ENCODE assay signal across 8 cellular contexts in genomic region chr6:32969685-32970412, GRCh38. TPM values are rescaled to one million over a fixed set of nuclear protein-coding genes. Genes with fewer than 3 reads are reported as not detected.
DNase-seq lines count a peak whose midpoint lies in the region; ATAC-seq lines count a peak whose summit lies in the region.

No MANE protein-coding gene starts in this region.

- H3K9me3 Mint-ChIP-seq in T-helper 1 cell treated with Interleukin-12 subunit alpha and Interleukin-12 subunit beta and Interleukin-4 antibody, amounts not matched to agents 30 μg/mL and 1 μg/mL, for 36 hours = no peaks in the 10 kb centered on the region

- ATAC-seq in sciatic nerve = peak; percentile 25
- ATAC-seq in HG02870 (IDR thresholded peaks at IDR 0.05; ENCODE audit: unreplicated experiment) = no peak

- H3K9ac ChIP-seq in ES-I3 (ENCODE audit: low read depth, low read length) = peak overlapping the region; percentile 98

- H3K36me3 ChIP-seq in ES-I3 (ENCODE audit: insufficient read depth, low read length) = peaks cover 19% of the 10 kb centered on the region

- peak overlapping the region; percentile 93 for H3K4me3 Mint-ChIP-seq in T-helper 1 cell treated with Interleukin-12 subunit alpha and Interleukin-12 subunit beta and Interleukin-4 antibody, amounts not matched to agents 30 μg/mL and 1 μg/mL, for 36 hours

- DNase-seq in NCI-H1092 (lab: John Stamatoyannopoulos, UW) (peak; percentile 44), anterior cingulate cortex (lab: John Stamatoyannopoulos, UW) (peak in 53 of 58 donors; percentile 38 to 85 (median 68)), hippocampal formation (lab: John Stamatoyannopoulos, UW) (peak; percentile 78 to 85), sciatic nerve (ENCODE audit: low spot score) (peak; percentile 88), cerebellar nuclear complex (lab: John Stamatoyannopoulos, UW) (no peak)

- H3K4me1 ChIP-seq in ES-I3 (ENCODE audit: insufficient read depth, low read length) = peaks cover 6% of the 10 kb centered on the region

- peak overlapping the region; percentile 87 for H3K27ac Mint-ChIP-seq in T-helper 1 cell treated with Interleukin-12 subunit alpha and Interleukin-12 subunit beta and Interleukin-4 antibody, amounts not matched to agents 30 μg/mL and 1 μg/mL, for 36 hours

- H3K36me3 Mint-ChIP-seq in T-helper 1 cell treated with Interleukin-12 subunit alpha and Interleukin-12 subunit beta and Interleukin-4 antibody, amounts not matched to agents 30 μg/mL and 1 μg/mL, for 36 hours (ENCODE audit: low read depth) = peaks cover 50% of the 10 kb centered on the region

- H3K27me3 Mint-ChIP-seq in T-helper 1 cell treated with Interleukin-12 subunit alpha and Interleukin-12 subunit beta and Interleukin-4 antibody, amounts not matched to agents 30 μg/mL and 1 μg/mL, for 36 hours (ENCODE audit: low read depth) = no peaks in the 10 kb centered on the region

- peaks cover 24% of the 10 kb centered on the region for H3K4me1 Mint-ChIP-seq in T-helper 1 cell treated with Interleukin-12 subunit alpha and Interleukin-12 subunit beta and Interleukin-4 antibody, amounts not matched to agents 30 μg/mL and 1 μg/mL, for 36 hours (ENCODE audit: low read depth)

- intact Hi-C loops in sciatic nerve (cut with DNase I) = no loop called here

- H3K9me3 ChIP-seq in ES-I3 (ENCODE audit: control insufficient read depth, insufficient read depth, low read length) = no peaks in the 10 kb centered on the region

RNA-seq across cellular contexts. Expression of gene BRD2, which starts 1.5 kb away (rescaled TPM):
- 188 TPM for total RNA-seq in sciatic nerve

RNA-seq across cellular contexts. Expression of gene HLA-DMA, which starts 17.0 kb away (rescaled TPM):
- total RNA-seq in sciatic nerve = 70.1 TPM

RNA-seq across cellular contexts. Expression of gene HLA-DMB, which starts 29.0 kb away (rescaled TPM):
- 46.9 TPM for total RNA-seq in sciatic nerve

RNA-seq across cellular contexts. Expression of gene HLA-DOA, which starts 39.5 kb away (rescaled TPM):
- 9.7 TPM for total RNA-seq in sciatic nerve

Comparison
In these comparisons a context has a peak if more than half of its experiments do, and no peak if none do; other contexts are left out.
1. DNase-seq: peak in NCI-H1092 (single experiment), anterior cingulate cortex (53 of 58), hippocampal formation (2 of 2) and sciatic nerve (single experiment); none in cerebellar nuclear complex (0 of 2).